ENCODE assay signal across 25 cellular contexts in genomic region chr15:80138962-80139361, GRCh38.
"Had no signal": no experiment of that assay in that cellular context is flagged by ENCODE, and none has a peak within 500 bp of the region (broad histone marks: within the 10 kb centered on the region; RNA-seq: fewer than 3 reads in every experiment).

No MANE protein-coding gene starts in this region.

- H3K4me3 ChIP-seq: coronary artery, esophagus muscularis mucosa, gastroesophageal sphincter, heart left ventricle, hepatocyte, left lung, lower lobe of right lung, mucosa of descending colon had no signal

- H3K9me3 ChIP-seq: esophagus muscularis mucosa, gastroesophageal sphincter, heart left ventricle, left lung, lower lobe of right lung, mucosa of descending colon had no signal

- H3K79me2 ChIP-seq: hepatocyte had no signal

- H2AFZ ChIP-seq: hepatocyte had no signal

- H3K4me3 Mint-ChIP-seq: effector memory CD8-positive, alpha-beta T cell; endodermal cell; immature natural killer cell; mesothelial cell of epicardium; naive B cell had no signal

- H3K27me3 Mint-ChIP-seq: effector memory CD8-positive, alpha-beta T cell; naive B cell had no signal

- FAIRE-seq: colon, endometrium, endothelial cell of umbilical vein, frontal cortex, kidney had no signal

- H3K27me3 ChIP-seq: esophagus muscularis mucosa, foreskin keratinocyte, gastroesophageal sphincter, heart left ventricle, hepatocyte, left lung had no signal

- DNase-seq: effector CD8-positive, alpha-beta T cell; effector memory CD8-positive, alpha-beta T cell; endodermal cell; foreskin keratinocyte; heart left ventricle; hypothalamus; immature natural killer cell; islet precursor cell; kidney; kidney glomerular epithelial cell; left lung; left ventricle myocardium superior; lower lobe of right lung; mesenchymal stem cell; mucosa of descending colon; naive B cell had no signal

- ATAC-seq: effector memory CD8-positive, alpha-beta T cell; foreskin keratinocyte; gastroesophageal sphincter; heart left ventricle; left lung; left ventricle myocardium superior; lower lobe of right lung; mucosa of descending colon had no signal

- H3K4me1 ChIP-seq: left lung, lower lobe of right lung had no signal

- H3K9me3 Mint-ChIP-seq: effector memory CD8-positive, alpha-beta T cell; endodermal cell; immature natural killer cell; mesothelial cell of epicardium; naive B cell had no signal

- H3K4me2 ChIP-seq: hepatocyte had no signal

- H3K27ac ChIP-seq: coronary artery, esophagus muscularis mucosa, foreskin keratinocyte, gastroesophageal sphincter, heart left ventricle, hepatocyte, left lung, lower lobe of right lung had no signal

- H3K4me1 Mint-ChIP-seq: immature natural killer cell, mesothelial cell of epicardium had no signal

- H3K27ac Mint-ChIP-seq: endodermal cell, mesothelial cell of epicardium had no signal
